8 cellular contexts compared by ENCODE assay signal in genomic region chr15:38072007-38072506, GRCh38.
DNase-seq lines count a peak whose midpoint lies in the region; ATAC-seq and TF ChIP-seq lines count a peak whose summit lies in the region.

No MANE protein-coding gene starts in this region.

- no peaks in the 10 kb centered on the region for H3K79me1 ChIP-seq in H9 (ENCODE audit: insufficient read depth, low read depth, low read length, poor library complexity, severe bottlenecking)

- TF ChIP-seq CTCF in AG10803 (conservative IDR thresholded peaks at IDR 0.05; ENCODE audit: low read length) (no peak), H9 (conservative IDR thresholded peaks at IDR 0.05) (no peak), fibroblast of the aortic adventitia (IDR thresholded peaks at IDR 0.05; ENCODE audit: insufficient read depth, low read length) (no peak), progenitor cell of endocrine pancreas (IDR thresholded peaks at IDR 0.05; ENCODE audit: unreplicated experiment) (no peak)

- H3T11ph ChIP-seq in H9 (ENCODE audit: low read length): no peak overlapping the region

- no peak overlapping the region for H2BK15ac ChIP-seq in H9 (ENCODE audit: low read depth, low read length)

- no peak overlapping the region for H2BK20ac ChIP-seq in H9 (ENCODE audit: low read depth, low read length, poor library complexity, severe bottlenecking)

- no peak overlapping the region for H3K4ac ChIP-seq in H9 (ENCODE audit: low read depth, low read length)

- peak overlapping the region; percentile 18 for H3K18ac ChIP-seq in H9 (ENCODE audit: insufficient read length, low read depth, low read length)

- no peak overlapping the region for H4K91ac ChIP-seq in H9 (ENCODE audit: insufficient read length, low read depth, low read length)

- H3K4me3 Mint-ChIP-seq in H9: peak overlapping the region; percentile 75 to 79
- H3K4me3 Mint-ChIP-seq in T-cell: peak overlapping the region; percentile 47 to 60 (median 60)
- H3K4me3 Mint-ChIP-seq in progenitor cell of endocrine pancreas (ENCODE audit: low read depth): peak overlapping the region; percentile 73

- ATAC-seq in T-cell (replicated peaks in 1 of 4): no peak

- H3K27me3 ChIP-seq in H9 (ENCODE audit: insufficient read depth, low read length): peaks cover 28% of the 10 kb centered on the region; the same call in 1 of the 2 replicates

- no peak overlapping the region for H2BK120ac ChIP-seq in H9 (ENCODE audit: low read depth, low read length, poor library complexity, severe bottlenecking)

- POLR2A ChIA-PET in T-cell (lab: Charles Lee): no interaction called here

- no peak overlapping the region for H3K27ac ChIP-seq in H9 (ENCODE audit: insufficient read length, low read depth, low read length)

- no peaks in the 10 kb centered on the region for H3K4me1 ChIP-seq in H9 (ENCODE audit: insufficient read depth, low read length)

- no peak overlapping the region for H4K5ac ChIP-seq in H9 (ENCODE audit: insufficient read length, low read depth, low read length)

- H2BK12ac ChIP-seq in H9 (ENCODE audit: insufficient read length, low read depth, low read length): no peak overlapping the region

- H4K8ac ChIP-seq in H9 (replicated peaks; ENCODE audit: insufficient read length, low read depth, low read length): no peak overlapping the region

- H3K23me2 ChIP-seq in H9 (ENCODE audit: insufficient read length, low read depth, low read length, poor library complexity, severe bottlenecking): peaks cover 16% of the 10 kb centered on the region

- no peaks in the 10 kb centered on the region for H3K79me2 ChIP-seq in H9 (ENCODE audit: insufficient read depth, low read length)

- no peak overlapping the region for H3K56ac ChIP-seq in H9 (ENCODE audit: insufficient read length, low read depth, low read length)

- H3K23ac ChIP-seq in H9 (ENCODE audit: insufficient read length, low read depth, low read length): no peak overlapping the region

- no CpG with 5 or more reads among the region's 11 CpGs for WGBS in H9 (ENCODE audit: extremely low coverage, insufficient read length, low lambda C conversion rate)

- peak overlapping the region; percentile 85 for H3K4me2 ChIP-seq in H9 (ENCODE audit: insufficient read depth, insufficient read length, low read length)

- CTCF ChIA-PET in T-cell (lab: Charles Lee): no interaction called here

- peak overlapping the region; percentile 94; the same call in 1 of the 2 replicates for H3K14ac ChIP-seq in H9 (ENCODE audit: insufficient read depth, low read length)

- no peak overlapping the region for H2AK5ac ChIP-seq in H9 (ENCODE audit: insufficient read length, low read length)

- DNase-seq in AG10803 (ENCODE audit: low read depth) (no peak), H9 (no peak), T-cell (peak in 2 of 34 experiments; percentile 4 to 6), fibroblast of the aortic adventitia (ENCODE audit: low read depth) (no peak), progenitor cell of endocrine pancreas (ENCODE audit: low spot score, unreplicated experiment) (no peak), GF-D8 (lab: John Stamatoyannopoulos, UW) (no peak), NCI-H1694 treated with DMSO at 0.1 percent for 48 hours (lab: John Stamatoyannopoulos, UW) (no peak), dedifferentiated amniotic fluid mesenchymal stem cell (ENCODE audit: extremely low spot score) (no peak)

- H4K20me1 ChIP-seq in H9 (ENCODE audit: control insufficient read depth, insufficient read depth, insufficient read length): no peaks in the 10 kb centered on the region

- H3K27me3 Mint-ChIP-seq in H9 (ENCODE audit: low read depth) (peaks cover 91% of the 10 kb centered on the region), T-cell (peaks cover 49 to 62% of the 10 kb centered on the region in 2 donors), progenitor cell of endocrine pancreas (no peaks in the 10 kb centered on the region)

- no peak overlapping the region for H2BK5ac ChIP-seq in H9 (ENCODE audit: insufficient read length, low read length)

- H3K4me1 Mint-ChIP-seq in H9 (peaks cover 44 to 59% of the 10 kb centered on the region in 2 experiments), T-cell (peaks cover 5 to 29% (median 24%) of the 10 kb centered on the region in 3 donors), progenitor cell of endocrine pancreas (ENCODE audit: low read depth) (peaks cover 62% of the 10 kb centered on the region)

- H2AFZ ChIP-seq in H9 (ENCODE audit: low read length): no peak overlapping the region

- no peaks in the 10 kb centered on the region for H3K36me3 Mint-ChIP-seq in H9 (ENCODE audit: insufficient read depth in 1 of 3, low read depth in 3 of 3)
- H3K36me3 Mint-ChIP-seq in T-cell: no peaks in the 10 kb centered on the region
- no peaks in the 10 kb centered on the region for H3K36me3 Mint-ChIP-seq in progenitor cell of endocrine pancreas (ENCODE audit: insufficient read depth)

- H3K27ac Mint-ChIP-seq in H9: peak overlapping the region; percentile 78 to 95 (median 84); a peak in 4 of 7 replicates
- no peak overlapping the region for H3K27ac Mint-ChIP-seq in T-cell
- H3K27ac Mint-ChIP-seq in progenitor cell of endocrine pancreas: peak overlapping the region; percentile 99

- peak overlapping the region; percentile 5 for H3K9ac ChIP-seq in H9 (ENCODE audit: extremely low read depth, insufficient read length, low read length)

- H3K9me3 ChIP-seq in H9 (ENCODE audit: control insufficient read depth, low read depth, low read length): no peaks in the 10 kb centered on the region

- H3K4me3 ChIP-seq in AG10803 (ENCODE audit: low read length) (peak overlapping the region; percentile 60), fibroblast of the aortic adventitia (ENCODE audit: low read depth, low read length) (peak overlapping the region; percentile 59)

- H3K9me3 Mint-ChIP-seq in H9 (no peaks in the 10 kb centered on the region; a peak in 1 of 5 replicates), T-cell (no peaks in the 10 kb centered on the region), progenitor cell of endocrine pancreas (ENCODE audit: low read depth) (no peaks in the 10 kb centered on the region)

Comparison
In these comparisons a context has a peak if more than half of its experiments do, and no peak if none do; other contexts are left out.
1. H3K27ac Mint-ChIP-seq: peak in H9 (3 of 3) and progenitor cell of endocrine pancreas (single experiment); none in T-cell (0 of 2).
2. Peak in every context shown above with its lines, with median percentiles within 50 percentile points of each other: H3K4me3 Mint-ChIP-seq.